Comparison of ENCODE assay signal across 3 cellular contexts in genomic region chr1:84918706-84919105, GRCh38.
TF ChIP-seq lines count a peak whose summit lies in the region.

No MANE protein-coding gene starts in this region.

TF ChIP-seq in SK-N-SH, 30 proteins besides CTCF, POLR2A, EP300 and RAD21 (continued from another document):
- no peak for TF ChIP-seq ZBTB33 (IDR thresholded peaks at IDR 0.05; ENCODE audit: borderline replicate concordance, low read depth)
- no peak for TF ChIP-seq POLR2AphosphoS5 (IDR thresholded peaks at IDR 0.05; ENCODE audit: low read depth, low read length)
- TF ChIP-seq YY1 (IDR thresholded peaks at IDR 0.05; ENCODE audit: low read depth), result no peak

TF ChIP-seq in SK-N-SH treated with all-trans-retinoic acid at 6 μM for 48 hours, 23 proteins besides CTCF, POLR2A, EP300 and RAD21 (continued from another document):
- TF ChIP-seq CSRNP3 (CRISPR knock-in tag; IDR thresholded peaks at IDR 0.05), result no peak
- TF ChIP-seq ESRRG (CRISPR knock-in tag; IDR thresholded peaks at IDR 0.05), result no peak
- no peak for TF ChIP-seq CREB5 (CRISPR knock-in tag; IDR thresholded peaks at IDR 0.05; ENCODE audit: low read depth)
- no peak for TF ChIP-seq POU6F1 (CRISPR knock-in tag; IDR thresholded peaks at IDR 0.05; ENCODE audit: borderline replicate concordance, low read depth)
- TF ChIP-seq BACH2 (CRISPR knock-in tag; IDR thresholded peaks at IDR 0.05; ENCODE audit: borderline replicate concordance), result no peak
TF ChIP-seq in SK-N-SH treated with all-trans-retinoic acid at 6 μM for 48 hours: peak in this region for 0.

TF ChIP-seq in WTC11, 78 proteins besides CTCF, POLR2A, EP300 and RAD21 (continued from another document):
- TF ChIP-seq ZNF232 (CRISPR knock-in tag; IDR thresholded peaks at IDR 0.05), result no peak
- no peak for TF ChIP-seq ATF3 (CRISPR knock-in tag; conservative IDR thresholded peaks at IDR 0.05)
- TF ChIP-seq USF2 (CRISPR knock-in tag; IDR thresholded peaks at IDR 0.05), result no peak
- no peak for TF ChIP-seq E2F1 (CRISPR knock-in tag; IDR thresholded peaks at IDR 0.05)
- no peak for TF ChIP-seq ZSCAN18 (CRISPR knock-in tag; IDR thresholded peaks at IDR 0.05)
- TF ChIP-seq CDX4 (CRISPR knock-in tag; IDR thresholded peaks at IDR 0.05; ENCODE audit: borderline replicate concordance), result no peak
- no peak for TF ChIP-seq PRRX2 (CRISPR knock-in tag; IDR thresholded peaks at IDR 0.05)
- no peak for TF ChIP-seq NFYB (CRISPR knock-in tag; conservative IDR thresholded peaks at IDR 0.05; ENCODE audit: low read depth)
- no peak for TF ChIP-seq RORB (CRISPR knock-in tag; IDR thresholded peaks at IDR 0.05)
- TF ChIP-seq E2F5 (CRISPR knock-in tag; IDR thresholded peaks at IDR 0.05), result no peak
- TF ChIP-seq SMAD4 (CRISPR knock-in tag; IDR thresholded peaks at IDR 0.05), result no peak
- TF ChIP-seq KAT7 (CRISPR knock-in tag; IDR thresholded peaks at IDR 0.05; ENCODE audit: borderline replicate concordance), result no peak
- no peak for TF ChIP-seq SP1 (CRISPR knock-in tag; conservative IDR thresholded peaks at IDR 0.05)
- no peak for TF ChIP-seq MXD4 (CRISPR knock-in tag; IDR thresholded peaks at IDR 0.05; ENCODE audit: borderline replicate concordance)
- TF ChIP-seq FOXP1 (CRISPR knock-in tag; IDR thresholded peaks at IDR 0.05; ENCODE audit: borderline replicate concordance), result no peak
- TF ChIP-seq FOXK1 (CRISPR knock-in tag; IDR thresholded peaks at IDR 0.05), result no peak
TF ChIP-seq in WTC11: peak in this region for 0.
